9 cellular contexts compared by ENCODE assay signal in genomic region chr13:113110048-113110851, GRCh38. TPM values are rescaled to one million over a fixed set of nuclear protein-coding genes. Genes with fewer than 3 reads are reported as not detected.
DNase-seq lines count a peak whose midpoint lies in the region; ATAC-seq and TF ChIP-seq lines count a peak whose summit lies in the region.
"Had no signal": no experiment of that assay in that cellular context is flagged by ENCODE, and none has a peak within 500 bp of the region (broad histone marks: within the 10 kb centered on the region; RNA-seq: fewer than 3 reads in every experiment).

No MANE protein-coding gene starts in this region.

- POLR2A ChIA-PET in HEK293 (lab: Yijun Ruan, JAX), result no interaction called here

- peak; percentile 30 to 36 for ATAC-seq in activated naive CD4-positive, alpha-beta T cell treated with anti-CD3 and anti-CD28 coated beads, Interleukin-2, amount 50 U/mL, for 72 hours
- no peak for ATAC-seq in GM18502 (IDR thresholded peaks at IDR 0.05; ENCODE audit: poor library complexity, unreplicated experiment)

- TF ChIP-seq CTCF in HEK293 (tag by site-specific recombination; IDR thresholded peaks at IDR 0.05), result no peak
- TF ChIP-seq CTCF in smooth muscle cell (IDR thresholded peaks at IDR 0.05; ENCODE audit: borderline replicate concordance, insufficient read depth, poor library complexity, severe bottlenecking), result no peak

- peaks cover 5% of the 10 kb centered on the region for H3K27me3 ChIP-seq in smooth muscle cell (ENCODE audit: low read depth)

- H3K4me2 ChIP-seq in smooth muscle cell, result peak overlapping the region; percentile 88

- peak overlapping the region; percentile 62 for H2AFZ ChIP-seq in smooth muscle cell (ENCODE audit: low read depth)

- H3K4me3 ChIP-seq in HEK293 (ENCODE audit: low read depth, low read length), result peak overlapping the region; percentile 2; the same call in 1 of the 2 replicates
- peak overlapping the region; percentile 30 for H3K4me3 ChIP-seq in iPS-18c (ENCODE audit: insufficient read depth, low read depth, low read length)
- peak overlapping the region; percentile 48 for H3K4me3 ChIP-seq in smooth muscle cell

- no peaks in the 10 kb centered on the region for H3K36me3 ChIP-seq in HEK293 (ENCODE audit: control insufficient read depth in 2 of 2, insufficient read depth in 1 of 2, low read length in 2 of 2)
- no peaks in the 10 kb centered on the region for H3K36me3 ChIP-seq in smooth muscle cell (ENCODE audit: low read depth)

- H3K27ac Mint-ChIP-seq in activated naive CD4-positive, alpha-beta T cell treated with anti-CD3 and anti-CD28 coated beads, Interleukin-2, amount 50 U/mL, for 72 hours, result no peak overlapping the region

- 15% methylated on average over 66 of the region's 99 CpGs for WGBS in smooth muscle cell (ENCODE audit: low lambda C conversion rate)

- no peaks in the 10 kb centered on the region for H3K9me3 ChIP-seq in HEK293 (ENCODE audit: control insufficient read depth, insufficient read depth, low read depth, low read length)
- H3K9me3 ChIP-seq in iPS-18c (ENCODE audit: control insufficient read depth, insufficient read depth, low read length), result peaks cover 2% of the 10 kb centered on the region
- H3K9me3 ChIP-seq in smooth muscle cell (replicated peaks; ENCODE audit: low read depth), result no peaks in the 10 kb centered on the region

- CTCF ChIA-PET in HEK293 (lab: Yijun Ruan, JAX), result no interaction called here

- H3K9me3 Mint-ChIP-seq in activated naive CD4-positive, alpha-beta T cell treated with anti-CD3 and anti-CD28 coated beads, Interleukin-2, amount 50 U/mL, for 72 hours, result no peaks in the 10 kb centered on the region

- no peaks in the 10 kb centered on the region for H3F3A ChIP-seq in smooth muscle cell (ENCODE audit: low read depth)

- H3K79me2 ChIP-seq in smooth muscle cell (ENCODE audit: low read depth), result no peaks in the 10 kb centered on the region

- H3K4me1 ChIP-seq in HEK293 (ENCODE audit: control insufficient read depth, insufficient read depth, low read length) (no peaks in the 10 kb centered on the region), smooth muscle cell (ENCODE audit: low read depth) (no peaks in the 10 kb centered on the region)

- peak in 1 of 2 donors; percentile 52 for DNase-seq in activated naive CD4-positive, alpha-beta T cell treated with anti-CD3 and anti-CD28 coated beads, Interleukin-2, amount 50 U/mL, for 72 hours (ENCODE audit: low spot score in 2 of 2)
- DNase-seq in smooth muscle cell (lab: John Stamatoyannopoulos, UW; ENCODE audit: unreplicated experiment) (no peak), NCI-H2029 (lab: John Stamatoyannopoulos, UW) (no peak), SIG-M5 treated with dmso at 0.1 percent for 504 hours (lab: John Stamatoyannopoulos, UW; ENCODE audit: unreplicated experiment) (no peak)
- no peak for DNase-seq in activated CD4-positive, CD25-positive, alpha-beta regulatory T cell treated with anti-CD3 and anti-CD28 coated beads, Interleukin-2, amount 50 U/mL, for 72 hours

- no peaks in the 10 kb centered on the region for H3K36me3 Mint-ChIP-seq in activated naive CD4-positive, alpha-beta T cell treated with anti-CD3 and anti-CD28 coated beads, Interleukin-2, amount 50 U/mL, for 72 hours

- H3K9ac ChIP-seq in smooth muscle cell (ENCODE audit: low read depth), result no peak overlapping the region

- no peaks in the 10 kb centered on the region for H4K20me1 ChIP-seq in smooth muscle cell (ENCODE audit: low read depth)

- no peak overlapping the region for H3K27ac ChIP-seq in HEK293 (ENCODE audit: extremely low read depth, low read depth, low read length)
- no peak overlapping the region for H3K27ac ChIP-seq in smooth muscle cell (ENCODE audit: low read depth)

TF ChIP-seq in HEK293, 187 proteins besides CTCF, POLR2A, EP300 and RAD21:
- TF ChIP-seq ZNF16 (tag by site-specific recombination; IDR thresholded peaks at IDR 0.05; ENCODE audit: low read depth) (no peak), ATF2 (tag by site-specific recombination; IDR thresholded peaks at IDR 0.05; ENCODE audit: low read depth) (no peak), PRDM6 (tag by site-specific recombination; IDR thresholded peaks at IDR 0.05) (no peak), ZNF658 (tag by site-specific recombination; IDR thresholded peaks at IDR 0.05) (no peak), ZNF138 (tag by site-specific recombination; IDR thresholded peaks at IDR 0.05; ENCODE audit: borderline replicate concordance) (no peak), INSM2 (tag by site-specific recombination; IDR thresholded peaks at IDR 0.05) (no peak), ZBTB20 (tag by site-specific recombination; IDR thresholded peaks at IDR 0.05) (no peak), ZNF121 (tag by site-specific recombination; IDR thresholded peaks at IDR 0.05) (no peak)

RNA-seq across cellular contexts. Expression of gene F7, which starts 4.7 kb away (rescaled TPM):
- total RNA-seq in activated naive CD4-positive, alpha-beta T cell treated with anti-CD3 and anti-CD28 coated beads, Interleukin-2, amount 50 U/mL, for 72 hours, result not detected
- total RNA-seq in smooth muscle cell, result 0.63 and 1.7 TPM in 2 replicates
- 1.7 TPM in 2 replicates for polyA plus RNA-seq in smooth muscle cell
- polyA plus RNA-seq: keratinocyte had no signal

RNA-seq across cellular contexts. Expression of gene F10, which starts 12.3 kb away (rescaled TPM):
- total RNA-seq in activated naive CD4-positive, alpha-beta T cell treated with anti-CD3 and anti-CD28 coated beads, Interleukin-2, amount 50 U/mL, for 72 hours, result not detected
- total RNA-seq in smooth muscle cell, result 17.1 and 19.4 TPM in 2 replicates
- 28.2 and 43.7 TPM in 2 replicates for polyA plus RNA-seq in smooth muscle cell
- polyA plus RNA-seq: keratinocyte had no signal

RNA-seq across cellular contexts. Expression of gene PROZ, which starts 48.2 kb away (rescaled TPM):
- total RNA-seq in activated naive CD4-positive, alpha-beta T cell treated with anti-CD3 and anti-CD28 coated beads, Interleukin-2, amount 50 U/mL, for 72 hours, result under 1 TPM in 1 of 2 donors, not detected in 1; 0.25 TPM
- not detected in 2 replicates for total RNA-seq in smooth muscle cell
- not detected in 2 replicates for polyA plus RNA-seq in smooth muscle cell
- polyA plus RNA-seq: keratinocyte had no signal

Comparison
In these comparisons a context has a peak if more than half of its experiments do, and no peak if none do; other contexts are left out.
1. RNA of gene F10, which starts 12.3 kb away (total RNA-seq): 17.1 to 19.4 TPM in smooth muscle cell; not detected in activated naive CD4-positive, alpha-beta T cell treated with anti-CD3 and anti-CD28 coated beads, Interleukin-2, amount 50 U/mL, for 72 hours; every median in the first group is over 10 times any median in the second.
2. Peak in every context shown above with its lines, with median percentiles within 50 percentile points of each other: H3K4me3 ChIP-seq.